In genomic region chr1:230317823-230318819, GRCh38 we compare ENCODE assay signal across 14 cellular contexts.
DNase-seq lines count a peak whose midpoint lies in the region; ATAC-seq and TF ChIP-seq lines count a peak whose summit lies in the region.
"Had no signal": no experiment of that assay in that cellular context is flagged by ENCODE, and none has a peak within 500 bp of the region (broad histone marks: within the 10 kb centered on the region; RNA-seq: fewer than 3 reads in every experiment).

No MANE protein-coding gene starts in this region.

- H3K36me3 ChIP-seq in HEK293 (ENCODE audit: control insufficient read depth in 2 of 2, insufficient read depth in 1 of 2, low read length in 2 of 2) (peaks cover 0 to 5% of the 10 kb centered on the region in 2 experiments; a peak in 1 of 3 replicates), colonic mucosa (no peaks in the 10 kb centered on the region), parathyroid adenoma (ENCODE audit: control insufficient read depth, insufficient read depth, low read length) (no peaks in the 10 kb centered on the region), HAP-1 (replicated peaks) (no peaks in the 10 kb centered on the region)

- H3K4me3 ChIP-seq in HEK293 (ENCODE audit: low read depth, low read length) (no peak overlapping the region), colonic mucosa (no peak overlapping the region), parathyroid adenoma (ENCODE audit: low read depth, low read length) (no peak overlapping the region), HAP-1 (no peak overlapping the region)
- H3K4me3 ChIP-seq: GM12878 had no signal

- CTCF ChIA-PET in HEK293 (lab: Yijun Ruan, JAX): interaction anchor here (0.6 kb wide), 1 partner anchor 372 kb away, joined by 3 read pairs; no protein-coding TSS in a partner anchor

- H3K27me3 ChIP-seq in colonic mucosa: no peaks in the 10 kb centered on the region
- H3K27me3 ChIP-seq in parathyroid adenoma (ENCODE audit: control insufficient read depth, insufficient read depth, low read length): no peaks in the 10 kb centered on the region
- no peaks in the 10 kb centered on the region for H3K27me3 ChIP-seq in HAP-1 (ENCODE audit: low read depth)

- H3K9ac ChIP-seq in colonic mucosa (ENCODE audit: low read depth in 2 of 2, low read length in 2 of 2) (no peak overlapping the region), parathyroid adenoma (no peak overlapping the region)

- no peak for ATAC-seq in GM18520 (IDR thresholded peaks at IDR 0.05; ENCODE audit: unreplicated experiment)
- ATAC-seq: GM12878 had no signal

- intact Hi-C loops in colonic mucosa (cut with DNase I): no loop called here

- TF ChIP-seq CTCF in HEK293 (tag by site-specific recombination; IDR thresholded peaks at IDR 0.05) (no peak), colonic mucosa (IDR thresholded peaks at IDR 0.05) (no peak), parathyroid adenoma (IDR thresholded peaks at IDR 0.05) (no peak)

- H3K4me2 ChIP-seq in parathyroid adenoma (ENCODE audit: low read length): peak overlapping the region; percentile 27

- DNase-seq in NCI-H2107 treated with DMSO at 0.1 percent for 48 hours (lab: John Stamatoyannopoulos, UW; ENCODE audit: unreplicated experiment): peak; percentile 13
- DNase-seq in colonic mucosa: peak; percentile 43
- DNase-seq in activated CD4-positive, CD25-positive, alpha-beta regulatory T cell treated with anti-CD3 and anti-CD28 coated beads, Interleukin-2, amount 50 U/mL, for 72 hours: no peak
- no peak for DNase-seq in HAP-1 (ENCODE audit: low spot score in 2 of 2)
- DNase-seq: activated CD4-positive, alpha-beta memory T cell treated with anti-CD3 and anti-CD28 coated beads, Interleukin-2, amount 10 ng/mL, durations not matched to agents 7 days and 5 days; activated effector memory CD4-positive, alpha-beta T cell treated with Interleukin-2 at 50 U/mL for 16 hours; endodermal cell; NCI-H1048; NCI-H524; stimulated activated CD4-positive, alpha-beta T cell treated with anti-CD3 and anti-CD28 coated beads, Interleukin-1b, Interleukin-23, amount 100 ng/mL, for 48 hours had no signal

- in situ Hi-C loops in HAP-1 (cut with MboI; ENCODE audit: low sequenced_read_pairs): loop anchor here (10.0 to 25.0 kb wide), 3 partner anchors 603 to 1056 kb away; partner anchors contain the start of gene RAB4A

- H3K4me1 ChIP-seq in HEK293 (ENCODE audit: control insufficient read depth, insufficient read depth, low read length) (peaks cover 8% of the 10 kb centered on the region), colonic mucosa (no peaks in the 10 kb centered on the region), parathyroid adenoma (peaks cover 8% of the 10 kb centered on the region), HAP-1 (no peaks in the 10 kb centered on the region)

- POLR2A ChIA-PET in HEK293 (lab: Yijun Ruan, JAX): no interaction called here

- H3K9me3 ChIP-seq in HEK293 (ENCODE audit: control insufficient read depth, insufficient read depth, low read depth, low read length) (no peaks in the 10 kb centered on the region), colonic mucosa (no peaks in the 10 kb centered on the region), parathyroid adenoma (ENCODE audit: control insufficient read depth, low read length) (no peaks in the 10 kb centered on the region), HAP-1 (no peaks in the 10 kb centered on the region)

- peak overlapping the region; percentile 50 for H2AFZ ChIP-seq in parathyroid adenoma

- H3K27ac ChIP-seq in HEK293 (ENCODE audit: extremely low read depth, low read depth, low read length) (no peak overlapping the region), colonic mucosa (no peak overlapping the region), parathyroid adenoma (peak overlapping the region; percentile 72)

- no peaks in the 10 kb centered on the region for H3K79me2 ChIP-seq in parathyroid adenoma

TF ChIP-seq in HEK293, 187 proteins besides CTCF, POLR2A, EP300 and RAD21:
- TF ChIP-seq OSR2 (tag by site-specific recombination; IDR thresholded peaks at IDR 0.05) (peak; percentile 50), ZBTB6 (tag by site-specific recombination; IDR thresholded peaks at IDR 0.05) (peak; percentile 78; the same call in 1 of the 2 replicates), ZNF274 (IDR thresholded peaks at IDR 0.05; ENCODE audit: low read length) (no peak), ZNF274 (tag by site-specific recombination; IDR thresholded peaks at IDR 0.05; ENCODE audit: borderline replicate concordance) (no peak), PRDM1 (tag by site-specific recombination; IDR thresholded peaks at IDR 0.05) (peak; percentile 60; the same call in 1 of the 2 replicates), ZNF521 (tag by site-specific recombination; IDR thresholded peaks at IDR 0.05) (no peak)
TF ChIP-seq in HEK293: peak in this region for 3.

Comparison
In these comparisons a context has a peak if more than half of its experiments do, and no peak if none do; other contexts are left out.
1. DNase-seq: peak in NCI-H2107 treated with DMSO at 0.1 percent for 48 hours (single experiment) and colonic mucosa (single experiment); none in activated CD4-positive, CD25-positive, alpha-beta regulatory T cell treated with anti-CD3 and anti-CD28 coated beads, Interleukin-2, amount 50 U/mL, for 72 hours (single experiment) and HAP-1 (0 of 2).